12 cellular contexts compared by ENCODE assay signal in the genomic region with DNA sequence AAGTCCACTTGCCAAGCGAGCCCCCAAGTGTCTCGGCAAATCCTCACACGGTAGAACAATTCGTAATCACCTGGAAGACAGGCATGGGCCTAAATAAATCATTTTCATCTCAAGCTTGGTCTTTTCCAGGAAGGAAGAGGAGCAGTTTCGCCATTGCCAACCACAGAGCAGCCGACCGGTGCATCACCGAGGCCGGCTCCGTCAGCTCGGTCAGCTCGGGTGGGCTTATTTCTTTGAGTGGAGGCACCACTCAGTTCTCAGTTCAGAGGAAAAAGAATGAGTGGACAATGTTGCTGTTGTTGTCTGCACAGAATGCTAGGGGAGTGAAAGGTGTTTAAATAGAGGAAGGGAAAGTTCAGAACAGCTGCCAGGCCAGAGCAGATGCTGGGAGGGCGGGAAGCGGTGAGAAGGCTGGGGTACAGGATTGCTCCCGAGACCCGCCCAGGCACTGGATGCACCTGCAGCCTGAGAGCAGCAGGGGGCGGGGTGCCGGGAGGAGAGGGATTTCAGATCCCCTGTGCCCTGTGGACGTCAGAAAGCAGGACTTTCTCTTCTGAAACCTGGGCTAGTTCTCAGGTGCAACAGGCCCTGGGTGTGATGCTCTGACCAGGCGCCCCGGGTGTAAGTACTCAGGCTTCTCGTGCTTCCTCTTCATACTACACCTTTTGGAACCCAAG. TPM values are rescaled to one million over a fixed set of nuclear protein-coding genes. Genes with fewer than 3 reads are reported as not detected.
A peak's percentile ranks its signal among the peaks of the same experiment; 100 is the strongest.
DNase-seq lines count a peak whose midpoint lies in the region; ATAC-seq and TF ChIP-seq lines count a peak whose summit lies in the region.
"Had no signal": no experiment of that assay in that cellular context is flagged by ENCODE, and none has a peak within 500 bp of the region (broad histone marks: within the 10 kb centered on the region; RNA-seq: fewer than 3 reads in every experiment).

No MANE protein-coding gene starts in this region.

- no peak for ATAC-seq in left ventricle myocardium superior

- TF ChIP-seq POLR2A in adrenal gland (IDR thresholded peaks at IDR 0.05), result no peak

- no peaks in the 10 kb centered on the region for H3K36me3 ChIP-seq in adrenal gland (replicated peaks in 1 of 2)
- H3K36me3 ChIP-seq: tibial nerve had no signal

- H3K27ac ChIP-seq in adrenal gland, result no peak overlapping the region
- H3K27ac ChIP-seq: tibial nerve had no signal

- no peaks in the 10 kb centered on the region for H3K4me1 ChIP-seq in adrenal gland (replicated peaks in 1 of 2)
- H3K4me1 ChIP-seq: tibial nerve had no signal

- intact Hi-C loops in cardiac septum (cut with DNase I) (no loop called here), left ventricle myocardium superior (cut with micrococcal nuclease) (no loop called here), adrenal gland (cut with DNase I) (no loop called here)

- H3K27me3 ChIP-seq in adrenal gland, result no peaks in the 10 kb centered on the region
- H3K27me3 ChIP-seq: tibial nerve had no signal

- DNase-seq in cardiac septum (ENCODE audit: low spot score) (peak; percentile 70), left ventricle myocardium superior (no peak), SHP77 (lab: John Stamatoyannopoulos, UW) (peak; percentile 49 to 58), fibroblast of villous mesenchyme (ENCODE audit: low read depth) (no peak), activated gamma-delta T cell treated with Interleukin-2 at 50 U/mL for 16 hours (no peak), NCI-H524 (lab: John Stamatoyannopoulos, UW) (no peak), adrenal gland (no peak), foreskin fibroblast (no peak)
- DNase-seq: activated CD4-positive, alpha-beta T cell treated with anti-CD3 and anti-CD28 coated beads, Interleukin-2, amount 50 U/mL, for 48 hours; central memory CD4-positive, alpha-beta T cell; NCI-H1048 had no signal

- H3K4me3 ChIP-seq in fibroblast of villous mesenchyme (ENCODE audit: low read depth, low read length), result no peak overlapping the region
- H3K4me3 ChIP-seq in adrenal gland, result no peak overlapping the region
- no peak overlapping the region for H3K4me3 ChIP-seq in foreskin fibroblast (ENCODE audit: low read depth in 1 of 2, low read length in 2 of 2)
- H3K4me3 ChIP-seq: tibial nerve had no signal

- no peaks in the 10 kb centered on the region for H3K9me3 ChIP-seq in adrenal gland (replicated peaks in 1 of 3)
- H3K9me3 ChIP-seq: tibial nerve had no signal

- TF ChIP-seq CTCF in fibroblast of villous mesenchyme (IDR thresholded peaks at IDR 0.05; ENCODE audit: insufficient read depth, low read depth, low read length) (peak; percentile 26), adrenal gland (IDR thresholded peaks at IDR 0.05) (peak in 1 of 6 experiments; percentile 12), foreskin fibroblast (IDR thresholded peaks at IDR 0.05; ENCODE audit: low read depth, low read length) (no peak)

- 80 to 85% (median 82%) methylated on average over 20 to 22 of the region's 22 CpGs for WGBS in adrenal gland, 4 donors

RNA-seq across cellular contexts. Expression of a gene that starts 17.7 kb away (rescaled TPM):
- total RNA-seq in cardiac septum, result 98.7 TPM
- 46.0 TPM for total RNA-seq in left ventricle myocardium superior
- 88.5 and 175 TPM in 2 replicates for total RNA-seq in fibroblast of villous mesenchyme
- total RNA-seq in adrenal gland, result 10 to 100 TPM in 6 of 8 donors, 1 to 10 TPM in 2; 5.5 to 32.5 (median 17.6) TPM
- polyA plus RNA-seq in adrenal gland, result 10 to 100 TPM in 2 of 3 donors, 1 to 10 TPM in 1; 5.4 to 53.1 (median 16.2) TPM

RNA-seq across cellular contexts. Expression of a gene that starts 50.5 kb away (rescaled TPM):
- not detected for total RNA-seq in cardiac septum
- not detected for total RNA-seq in left ventricle myocardium superior
- under 0.01 TPM in 1 of 2 replicates, not detected in the other for total RNA-seq in fibroblast of villous mesenchyme
- under 1 TPM in 4 of 8 donors, not detected in 4; 0.15 to 0.36 (median 0.27) TPM for total RNA-seq in adrenal gland
- polyA plus RNA-seq in adrenal gland, result under 1 TPM in 1 of 3 donors, not detected in 2; 0.24 TPM
- total RNA-seq: tibial nerve had no signal

Comparison
In these comparisons a context has a peak if more than half of its experiments do, and no peak if none do; other contexts are left out.
1. DNase-seq: peak in cardiac septum (single experiment) and SHP77 (2 of 2); none in left ventricle myocardium superior (single experiment), fibroblast of villous mesenchyme (single experiment), activated gamma-delta T cell treated with Interleukin-2 at 50 U/mL for 16 hours (single experiment), NCI-H524 (0 of 2), adrenal gland (0 of 7) and foreskin fibroblast (0 of 2).